9 cellular contexts compared by ENCODE assay signal in the genomic region with DNA sequence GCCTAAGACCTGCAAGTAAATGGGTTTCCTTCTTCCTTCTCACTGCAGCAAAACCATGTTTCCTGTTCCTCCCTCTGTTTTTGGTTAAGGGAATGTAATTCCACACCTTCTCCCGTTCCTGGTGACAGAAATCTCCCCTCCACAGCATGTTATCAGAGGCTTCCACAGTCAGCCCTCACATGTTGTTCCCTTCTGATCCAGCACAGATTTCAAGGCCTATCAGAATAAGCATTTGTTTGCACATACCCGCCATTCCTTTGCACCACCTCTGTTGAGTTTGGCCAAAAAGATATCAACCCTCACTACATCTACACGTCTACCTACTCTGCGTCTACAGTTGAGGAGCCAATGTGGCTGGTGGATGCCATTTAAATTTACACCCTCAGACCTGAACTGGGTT.
"Had no signal": no experiment of that assay in that cellular context is flagged by ENCODE, and none has a peak within 500 bp of the region (broad histone marks: within the 10 kb centered on the region; RNA-seq: fewer than 3 reads in every experiment).

No MANE protein-coding gene starts in this region.

- H3K36me3 ChIP-seq: HAP-1 had no signal

- H3K4me1 ChIP-seq: HAP-1 had no signal

- ATAC-seq: HCT116, HepG2 had no signal

- H3K4me3 Mint-ChIP-seq: HFFc6, IgD-negative memory B cell had no signal

- DNase-seq: GM23248, GOT3, H7, HFFc6 had no signal

- H3K27ac ChIP-seq: GM23248, HL-60 had no signal

- H3K4me3 ChIP-seq: GM23248, HAP-1 had no signal

- H3K9ac ChIP-seq: GM23248 had no signal

- H3K9me3 ChIP-seq: HAP-1 had no signal

- H2AFZ ChIP-seq: GM23248 had no signal

- H3K4me1 Mint-ChIP-seq: IgD-negative memory B cell had no signal

- H3K27ac Mint-ChIP-seq: HFFc6 had no signal
